ENCODE assay signal across 17 cellular contexts in genomic region chr7:155198206-155198892, GRCh38.
DNase-seq lines count a peak whose midpoint lies in the region; ATAC-seq and TF ChIP-seq lines count a peak whose summit lies in the region.
"Had no signal": no experiment of that assay in that cellular context is flagged by ENCODE, and none has a peak within 500 bp of the region (broad histone marks: within the 10 kb centered on the region; RNA-seq: fewer than 3 reads in every experiment).

No MANE protein-coding gene starts in this region.

- peaks cover 20 to 27% of the 10 kb centered on the region in 2 donors for H3K36me3 Mint-ChIP-seq in activated naive CD4-positive, alpha-beta T cell treated with anti-CD3 and anti-CD28 coated beads, Interleukin-2, amount 50 U/mL, for 72 hours
- peaks cover 5% of the 10 kb centered on the region for H3K36me3 Mint-ChIP-seq in activated naive CD4-positive, alpha-beta T cell treated with anti-CD3 and anti-CD28 coated beads for 36 hours (ENCODE audit: low read depth)
- H3K36me3 Mint-ChIP-seq in activated CD4-positive, alpha-beta memory T cell treated with anti-CD3 and anti-CD28 coated beads for 36 hours = peaks cover 7% of the 10 kb centered on the region
- no peaks in the 10 kb centered on the region for H3K36me3 Mint-ChIP-seq in type B pancreatic cell
- H3K36me3 Mint-ChIP-seq: CD8-positive, alpha-beta T cell had no signal

- CTCF ChIA-PET in activated naive CD4-positive, alpha-beta T cell treated with anti-CD3 and anti-CD28 coated beads for 36 hours (lab: Charles Lee) = interaction anchor here (0.6 to 0.9 kb wide), 2 partner anchors 9 to 35 kb away, joined by 3 to 4 read pairs; no protein-coding TSS in a partner anchor
- CTCF ChIA-PET in activated CD4-positive, alpha-beta memory T cell treated with anti-CD3 and anti-CD28 coated beads for 36 hours (lab: Charles Lee) = interaction anchor here (0.6 to 1.4 kb wide), 4 partner anchors 19 to 270 kb away, joined by 3 to 9 read pairs (median 6); partner anchors contain the start of gene INSIG1

- no peak for TF ChIP-seq CTCF in type B pancreatic cell (conservative IDR thresholded peaks at IDR 0.05)

- ATAC-seq in activated naive CD4-positive, alpha-beta T cell treated with anti-CD3 and anti-CD28 coated beads, Interleukin-2, amount 50 U/mL, for 72 hours = no peak
- ATAC-seq in esophagus mucosa = peak; percentile 37
- ATAC-seq: CD8-positive, alpha-beta T cell; right cardiac atrium had no signal

- H3K27ac Mint-ChIP-seq in activated naive CD4-positive, alpha-beta T cell treated with anti-CD3 and anti-CD28 coated beads, Interleukin-2, amount 50 U/mL, for 72 hours = peak overlapping the region; percentile 71 to 92
- H3K27ac Mint-ChIP-seq in activated naive CD4-positive, alpha-beta T cell treated with anti-CD3 and anti-CD28 coated beads for 36 hours = no peak overlapping the region
- peak overlapping the region; percentile 77 for H3K27ac Mint-ChIP-seq in activated CD4-positive, alpha-beta memory T cell treated with anti-CD3 and anti-CD28 coated beads for 36 hours
- H3K27ac Mint-ChIP-seq in type B pancreatic cell = no peak overlapping the region
- H3K27ac Mint-ChIP-seq: CD8-positive, alpha-beta T cell had no signal

- intact Hi-C loops in activated naive CD4-positive, alpha-beta T cell treated with anti-CD3 and anti-CD28 coated beads for 36 hours (cut with micrococcal nuclease) = no loop called here
- intact Hi-C loops in activated CD4-positive, alpha-beta memory T cell treated with anti-CD3 and anti-CD28 coated beads for 36 hours (cut with micrococcal nuclease) = no loop called here

- H3K9me3 Mint-ChIP-seq in activated naive CD4-positive, alpha-beta T cell treated with anti-CD3 and anti-CD28 coated beads, Interleukin-2, amount 50 U/mL, for 72 hours = peaks cover 13 to 22% of the 10 kb centered on the region in 2 donors
- peaks cover 20% of the 10 kb centered on the region for H3K9me3 Mint-ChIP-seq in activated naive CD4-positive, alpha-beta T cell treated with anti-CD3 and anti-CD28 coated beads for 36 hours
- H3K9me3 Mint-ChIP-seq in activated CD4-positive, alpha-beta memory T cell treated with anti-CD3 and anti-CD28 coated beads for 36 hours = peaks cover 18% of the 10 kb centered on the region
- no peaks in the 10 kb centered on the region for H3K9me3 Mint-ChIP-seq in type B pancreatic cell

- no peak overlapping the region for H3K4me3 Mint-ChIP-seq in activated naive CD4-positive, alpha-beta T cell treated with anti-CD3 and anti-CD28 coated beads for 36 hours
- peak overlapping the region; percentile 23 for H3K4me3 Mint-ChIP-seq in activated CD4-positive, alpha-beta memory T cell treated with anti-CD3 and anti-CD28 coated beads for 36 hours
- no peak overlapping the region for H3K4me3 Mint-ChIP-seq in type B pancreatic cell
- H3K4me3 Mint-ChIP-seq: CD8-positive, alpha-beta T cell had no signal

- in situ Hi-C loops in KBM-7 (cut with MboI; ENCODE audit: low pct_unique_long_range_greater_than_20kb, low sequenced_read_pairs) = no loop called here

- DNase-seq in activated naive CD4-positive, alpha-beta T cell treated with anti-CD3 and anti-CD28 coated beads, Interleukin-2, amount 50 U/mL, for 72 hours (ENCODE audit: low spot score in 2 of 2) = no peak
- no peak for DNase-seq in activated naive CD4-positive, alpha-beta T cell treated with anti-CD3 and anti-CD28 coated beads for 36 hours
- DNase-seq in activated CD4-positive, alpha-beta memory T cell treated with anti-CD3 and anti-CD28 coated beads for 36 hours = no peak
- peak; percentile 40 for DNase-seq in type B pancreatic cell (ENCODE audit: extremely low spot score, unreplicated experiment)
- no peak for DNase-seq in KBM-7
- no peak for DNase-seq in DMS 273 treated with DMSO at 0.1 percent for 48 hours (lab: John Stamatoyannopoulos, UW)
- DNase-seq in NCI-H526 treated with DMSO at 0.1 percent for 48 hours (lab: John Stamatoyannopoulos, UW) = no peak
- DNase-seq: amygdala; CD8-positive, alpha-beta T cell; central memory CD4-positive, alpha-beta T cell; DND-41; left ventricle myocardium inferior; NCI-H69; nucleus accumbens; OCI-M1; right cardiac atrium had no signal

- POLR2A ChIA-PET in activated CD4-positive, alpha-beta memory T cell treated with anti-CD3 and anti-CD28 coated beads for 36 hours (lab: Charles Lee) = interaction anchor here (0.7 to 1.3 kb wide), 4 partner anchors 8 to 100 kb away, joined by 3 to 7 read pairs (median 4); partner anchors contain the start of gene INSIG1

- H3K4me1 Mint-ChIP-seq in activated naive CD4-positive, alpha-beta T cell treated with anti-CD3 and anti-CD28 coated beads for 36 hours (ENCODE audit: low read depth) = peaks cover 22% of the 10 kb centered on the region
- H3K4me1 Mint-ChIP-seq in activated CD4-positive, alpha-beta memory T cell treated with anti-CD3 and anti-CD28 coated beads for 36 hours (ENCODE audit: low read depth) = peaks cover 33% of the 10 kb centered on the region
- peaks cover 9% of the 10 kb centered on the region for H3K4me1 Mint-ChIP-seq in type B pancreatic cell (ENCODE audit: unreplicated experiment)

- H3K27me3 Mint-ChIP-seq in activated naive CD4-positive, alpha-beta T cell treated with anti-CD3 and anti-CD28 coated beads for 36 hours (ENCODE audit: low read depth) = peaks cover 1% of the 10 kb centered on the region
- H3K27me3 Mint-ChIP-seq in activated CD4-positive, alpha-beta memory T cell treated with anti-CD3 and anti-CD28 coated beads for 36 hours = no peaks in the 10 kb centered on the region
- H3K27me3 Mint-ChIP-seq in type B pancreatic cell = no peaks in the 10 kb centered on the region

Comparison
In these comparisons a context has a peak if more than half of its experiments do, and no peak if none do; other contexts are left out.
1. H3K27ac Mint-ChIP-seq: peak in activated naive CD4-positive, alpha-beta T cell treated with anti-CD3 and anti-CD28 coated beads, Interleukin-2, amount 50 U/mL, for 72 hours (2 of 2) and activated CD4-positive, alpha-beta memory T cell treated with anti-CD3 and anti-CD28 coated beads for 36 hours (single experiment); none in activated naive CD4-positive, alpha-beta T cell treated with anti-CD3 and anti-CD28 coated beads for 36 hours (single experiment) and type B pancreatic cell (single experiment).